Comparison of ENCODE assay signal across 21 cellular contexts in the genomic region with DNA sequence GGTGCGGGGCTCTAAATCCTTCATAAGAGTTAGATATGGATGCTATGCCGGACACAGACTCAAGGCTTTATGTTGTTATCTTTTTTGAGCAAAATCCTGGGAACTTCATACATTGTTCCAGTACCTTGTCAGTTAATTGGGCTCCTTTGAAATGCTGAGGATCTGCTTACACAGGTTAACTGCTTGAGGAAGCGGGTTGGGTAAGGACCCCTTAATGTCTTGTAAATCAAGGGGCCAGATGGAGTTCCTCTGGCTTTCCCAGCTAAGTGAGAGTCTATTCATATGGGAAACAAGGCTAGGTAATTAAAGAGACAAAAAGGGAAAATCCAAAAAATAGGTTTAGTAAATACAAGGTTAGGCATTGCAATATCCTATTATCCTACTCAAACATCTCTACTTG.
"Had no signal": no experiment of that assay in that cellular context is flagged by ENCODE, and none has a peak within 500 bp of the region (broad histone marks: within the 10 kb centered on the region; RNA-seq: fewer than 3 reads in every experiment).

No MANE protein-coding gene starts in this region.

- H3K4me1 ChIP-seq: breast epithelium, pancreas had no signal

- ATAC-seq: left ventricle myocardium superior, pancreas, right lobe of liver had no signal

- H3K36me3 ChIP-seq: breast epithelium, esophagus squamous epithelium, pancreas, right lobe of liver, tibial nerve had no signal

- FAIRE-seq: astrocyte, endothelial cell of umbilical vein, small intestine, urothelium cell line had no signal

- H3K27ac ChIP-seq: breast epithelium, coronary artery, esophagus squamous epithelium, hepatocyte, pancreas, right lobe of liver, tibial nerve, VCaP had no signal

- H3K4me3 ChIP-seq: breast epithelium, coronary artery, esophagus squamous epithelium, hepatocyte, pancreas, right lobe of liver, tibial nerve had no signal

- H3K9me3 ChIP-seq: breast epithelium, esophagus squamous epithelium, pancreas, right lobe of liver, tibial nerve had no signal

- DNase-seq: activated CD4-positive, alpha-beta T cell treated with anti-CD3 and anti-CD28 coated beads for 1 hour; activated CD4-positive, alpha-beta T cell treated with anti-CD3 and anti-CD28 coated beads, Interleukin-2, amount 50 U/mL, for 4 hours; activated gamma-delta T cell; effector CD4-positive, alpha-beta T cell; esophagus squamous epithelium; kidney glomerular epithelial cell; left ventricle myocardium superior; pancreas; right lobe of liver; small intestine; stimulated activated CD4-positive, alpha-beta T cell treated with anti-CD3 and anti-CD28 coated beads, Interleukin-15, amount 100 ng/mL, for 24 hours; stimulated activated CD4-positive, alpha-beta T cell treated with anti-CD3 and anti-CD28 coated beads, Interleukin-2, amount 100 ng/mL, for 48 hours; T-helper 2 cell had no signal
